In genomic region chr18:71808576-71808975, GRCh38 we compare ENCODE assay signal across 20 cellular contexts.
"Had no signal": no experiment of that assay in that cellular context is flagged by ENCODE, and none has a peak within 500 bp of the region (broad histone marks: within the 10 kb centered on the region; RNA-seq: fewer than 3 reads in every experiment).

No MANE protein-coding gene starts in this region.

- H3K27me3 ChIP-seq: adrenal gland, gastroesophageal sphincter, stomach had no signal

- DNase-seq: activated CD4-positive, alpha-beta T cell treated with anti-CD3 and anti-CD28 coated beads for 36 hours; activated CD4-positive, alpha-beta T cell treated with anti-CD3 and anti-CD28 coated beads, Interleukin-2, amount 50 U/mL, for 48 hours; activated gamma-delta T cell treated with Interleukin-2 at 50 U/mL for 16 hours; adrenal gland; cerebellar nuclear complex; cortex of kidney; immature natural killer cell; mesenchymal stem cell; occipital lobe; posterior cingulate gyrus; right cardiac atrium; stimulated activated CD4-positive, alpha-beta T cell treated with anti-CD3 and anti-CD28 coated beads, Interleukin-4, amount 100 ng/mL, for 1 hour; stomach; trophoblast cell had no signal

- H3K4me1 ChIP-seq: adrenal gland, gastroesophageal sphincter, stomach had no signal

- H3K9me3 ChIP-seq: adrenal gland, gastroesophageal sphincter had no signal

- H3K27ac ChIP-seq: adrenal gland, gastroesophageal sphincter, skin epidermis, stomach had no signal

- H3K36me3 ChIP-seq: adrenal gland, gastroesophageal sphincter, stomach had no signal

- H3K4me3 ChIP-seq: adrenal gland, gastroesophageal sphincter, skin epidermis, stomach had no signal

- ATAC-seq: activated CD4-positive, alpha-beta T cell treated with anti-CD3 and anti-CD28 coated beads for 36 hours; activated naive CD4-positive, alpha-beta T cell treated with anti-CD3 and anti-CD28 coated beads, Interleukin-2, amount 50 U/mL, for 72 hours; gastroesophageal sphincter; natural killer cell treated with Interleukin-12 subunit alpha and Interleukin-12 subunit beta and Interleukin-15 and Interleukin-18, amount 100 ng/mL, for 72 hours; right cardiac atrium; stimulated activated effector memory CD8-positive, alpha-beta T cell treated with anti-CD3 and anti-CD28 coated beads, Interleukin-12 subunit alpha, Interleukin-12 subunit beta, amount 100 ng/mL, for 72 hours; WTC11 had no signal
